Comparison of ENCODE assay signal across 24 cellular contexts in the genomic region with DNA sequence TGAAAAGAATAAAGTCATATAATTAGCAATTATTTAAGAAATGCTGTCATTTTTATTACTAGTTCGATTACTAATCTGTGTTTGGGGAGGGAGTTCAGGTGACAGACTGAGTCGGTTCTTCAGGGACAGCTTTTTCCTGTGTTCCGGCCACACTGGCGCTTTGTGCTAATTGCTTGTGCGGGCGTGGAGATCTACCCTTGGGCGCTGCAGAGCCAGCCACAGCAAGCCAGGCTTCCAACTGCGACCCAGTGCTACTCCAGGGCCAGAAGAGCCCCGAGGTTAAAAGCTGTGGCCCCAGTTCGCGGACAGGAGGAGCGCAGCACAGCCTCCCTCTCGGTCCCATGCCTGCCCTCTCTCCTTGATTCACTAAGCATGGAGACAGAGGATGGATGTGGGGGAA. TPM values are rescaled to one million over a fixed set of nuclear protein-coding genes. Genes with fewer than 3 reads are reported as not detected.
"Had no signal": no experiment of that assay in that cellular context is flagged by ENCODE, and none has a peak within 500 bp of the region (broad histone marks: within the 10 kb centered on the region; RNA-seq: fewer than 3 reads in every experiment).

No MANE protein-coding gene starts in this region.

- ATAC-seq: left lobe of liver had no signal

- H3K4me1 Mint-ChIP-seq: endodermal cell had no signal

- H3K36me3 Mint-ChIP-seq: activated naive CD8-positive, alpha-beta T cell treated with anti-CD3 and anti-CD28 coated beads, Interleukin-2, amount 10 ng/mL, durations not matched to agents 7 days and 5 days had no signal

- DNase-seq: activated B cell treated with CpG ODN at 0.5 μM for 24 hours; activated CD4-positive, alpha-beta T cell treated with anti-CD3 and anti-CD28 coated beads for 48 hours; activated naive CD4-positive, alpha-beta T cell treated with Interleukin-2 at 50 U/mL for 16 hours; activated naive CD8-positive, alpha-beta T cell treated with anti-CD3 and anti-CD28 coated beads, Interleukin-2, amount 10 ng/mL, durations not matched to agents 7 days and 5 days; activated T-cell treated with anti-CD3 and anti-CD28 coated beads, Interleukin-2, amount 50 U/mL, for 1 hour; amygdala; caudate nucleus; endodermal cell; foreskin fibroblast; hypothalamus; islet precursor cell; mammary epithelial cell; occipital lobe; stimulated activated CD4-positive, alpha-beta T cell treated with anti-CD3 and anti-CD28 coated beads, Interleukin-2, amount 100 ng/mL, for 24 hours; stimulated activated naive CD8-positive, alpha-beta T cell treated with anti-CD3 and anti-CD28 coated beads, Interleukin-15, Interleukin-2, amounts not matched to agents 100 U/mL and 50 U/mL, for 24 hours; substantia nigra; transverse colon; uterus had no signal

- H3K27me3 Mint-ChIP-seq: activated B cell treated with CpG ODN at 0.5 μM for 24 hours; activated CD8-positive, alpha-beta T cell treated with anti-CD3 and anti-CD28 coated beads for 36 hours; activated naive CD8-positive, alpha-beta T cell treated with anti-CD3 and anti-CD28 coated beads, Interleukin-2, amount 10 ng/mL, durations not matched to agents 7 days and 5 days had no signal

- H3K27ac Mint-ChIP-seq: activated B cell treated with CpG ODN at 0.5 μM for 24 hours; activated CD8-positive, alpha-beta T cell treated with anti-CD3 and anti-CD28 coated beads for 36 hours; activated naive CD8-positive, alpha-beta T cell treated with anti-CD3 and anti-CD28 coated beads, Interleukin-2, amount 10 ng/mL, durations not matched to agents 7 days and 5 days; activated T-helper 2 cell treated with anti-CD3 and anti-CD28 coated beads, Interferon-gamma antibody, Interleukin-2, Interleukin-4, amounts not matched to agents 10 μg/mL and 5 μg/mL and 100 μg/mL, durations not matched to agents 14 hours and 24 hours and 36 hours; endodermal cell had no signal

- H3K4me3 Mint-ChIP-seq: activated B cell treated with CpG ODN at 0.5 μM for 24 hours; activated CD8-positive, alpha-beta T cell treated with anti-CD3 and anti-CD28 coated beads for 36 hours; activated naive CD8-positive, alpha-beta T cell treated with anti-CD3 and anti-CD28 coated beads, Interleukin-2, amount 10 ng/mL, durations not matched to agents 7 days and 5 days; endodermal cell had no signal

RNA-seq across cellular contexts. Expression of a gene that starts 6.5 kb away (rescaled TPM):
- total RNA-seq: activated CD8-positive, alpha-beta T cell treated with anti-CD3 and anti-CD28 coated beads for 36 hours; activated naive CD8-positive, alpha-beta T cell treated with anti-CD3 and anti-CD28 coated beads, Interleukin-2, amount 10 ng/mL, durations not matched to agents 7 days and 5 days; activated T-helper 2 cell treated with anti-CD3 and anti-CD28 coated beads, Interferon-gamma antibody, Interleukin-2, Interleukin-4, amounts not matched to agents 10 μg/mL and 5 μg/mL and 100 μg/mL, durations not matched to agents 14 hours and 24 hours and 36 hours; endodermal cell; glomerular endothelial cell; left lobe of liver; mammary epithelial cell; posterior vena cava; skeletal muscle tissue; transverse colon had no signal
